Comparison of ENCODE assay signal across 19 cellular contexts in the genomic region with DNA sequence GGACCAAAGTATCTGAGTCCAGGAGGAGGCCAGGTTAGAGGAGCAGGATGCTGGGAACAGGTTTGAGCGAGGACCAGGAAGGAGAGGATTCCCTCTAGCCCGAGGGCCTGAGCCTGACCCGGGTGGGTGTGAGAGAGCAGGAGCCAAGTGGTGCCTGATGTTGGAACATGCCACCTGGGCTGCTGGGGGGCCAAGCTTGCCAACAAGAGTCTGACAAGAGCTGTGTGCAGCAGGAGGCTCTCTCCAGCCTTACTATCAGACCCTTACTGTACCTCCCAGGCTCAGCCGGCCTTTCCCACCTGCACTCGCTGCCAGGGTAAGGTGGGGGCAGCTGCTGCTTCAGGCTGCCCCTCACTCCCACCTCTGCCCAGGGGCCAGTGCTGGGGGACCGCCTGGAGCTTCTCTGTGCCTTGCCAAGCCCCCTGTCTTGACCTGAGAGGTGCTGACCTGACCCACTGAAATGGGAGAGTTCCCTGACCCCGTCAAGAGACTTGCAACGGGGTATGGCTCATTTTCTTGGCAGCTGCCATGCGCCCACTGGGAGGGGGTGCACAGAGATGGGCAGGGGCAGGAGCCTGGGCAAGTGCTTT.
"Had no signal": no experiment of that assay in that cellular context is flagged by ENCODE, and none has a peak within 500 bp of the region (broad histone marks: within the 10 kb centered on the region; RNA-seq: fewer than 3 reads in every experiment).

No MANE protein-coding gene starts in this region.

- H3K36me3 ChIP-seq: heart left ventricle, right lobe of liver, stomach, thoracic aorta had no signal

- H3K4me1 ChIP-seq: right lobe of liver, stomach had no signal

- H3K9me3 ChIP-seq: heart left ventricle, psoas muscle, right lobe of liver, stomach, thoracic aorta had no signal

- H3K4me3 ChIP-seq: heart left ventricle, lung, psoas muscle, right lobe of liver, skin epidermis, stomach, thoracic aorta had no signal

- H3K27me3 ChIP-seq: heart left ventricle, right lobe of liver had no signal

- H3K27ac ChIP-seq: heart left ventricle, parathyroid adenoma, psoas muscle, right lobe of liver, skin epidermis, stomach, thoracic aorta had no signal

- ATAC-seq: esophagus mucosa; heart left ventricle; left lobe of liver; natural killer cell treated with Interleukin-12 subunit alpha and Interleukin-12 subunit beta and Interleukin-15 and Interleukin-18, amount 100 ng/mL, for 72 hours; psoas muscle; right lobe of liver had no signal

- DNase-seq: effector memory CD4-positive, alpha-beta T cell; heart left ventricle; hypothalamus; mesenchymal stem cell; midbrain; psoas muscle; retina; stimulated activated CD4-positive, alpha-beta T cell treated with anti-CD3 and anti-CD28 coated beads, Interleukin-12 subunit alpha, Interleukin-12 subunit beta, amount 100 ng/mL, for 4 hours; stimulated activated naive CD4-positive, alpha-beta T cell; stomach; trophoblast cell had no signal
